24 cellular contexts compared by ENCODE assay signal in the genomic region with DNA sequence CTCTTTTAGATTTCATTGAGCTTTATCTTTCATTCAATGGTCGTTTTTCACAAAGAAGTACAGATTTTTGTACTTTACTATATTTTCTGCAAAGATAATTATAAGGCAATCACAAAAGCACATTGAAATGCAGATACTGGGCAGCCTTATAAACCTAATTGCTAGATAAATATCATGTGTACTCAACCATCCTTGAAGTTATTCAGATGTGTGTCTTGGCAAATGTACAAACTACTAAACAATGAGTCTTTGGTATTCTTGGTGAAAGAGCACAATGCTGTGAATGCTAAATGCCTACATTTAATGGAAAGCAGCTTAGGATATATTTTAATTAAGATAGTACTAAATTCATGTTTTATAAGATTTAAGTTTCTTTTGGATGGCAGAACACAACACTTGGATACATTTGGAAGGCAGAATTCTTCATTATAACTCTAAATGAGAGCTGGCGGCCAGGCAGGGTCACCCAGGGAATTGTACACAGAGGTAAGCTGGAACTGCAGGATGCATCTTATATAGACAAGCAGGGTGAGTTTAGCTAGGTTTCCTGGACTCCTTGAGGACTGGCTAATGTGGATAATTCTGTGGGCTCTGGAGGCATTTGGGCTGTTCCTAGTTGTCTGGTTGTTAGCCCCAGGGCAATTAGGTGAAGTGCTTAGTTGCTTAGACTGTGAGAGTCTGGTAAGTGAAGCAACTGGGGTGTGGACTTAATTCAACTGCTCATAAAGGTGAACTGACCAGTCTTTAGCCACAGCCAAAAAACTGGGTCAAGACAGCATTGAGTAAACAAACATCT.
DNase-seq lines count a peak whose midpoint lies in the region; ATAC-seq and TF ChIP-seq lines count a peak whose summit lies in the region.
"Had no signal": no experiment of that assay in that cellular context is flagged by ENCODE, and none has a peak within 500 bp of the region (broad histone marks: within the 10 kb centered on the region; RNA-seq: fewer than 3 reads in every experiment).

No MANE protein-coding gene starts in this region.

- POLR2A ChIA-PET in CD4-positive, alpha-beta T cell (lab: Charles Lee), result no interaction called here

- no peak overlapping the region for H3K4me3 ChIP-seq in epithelial cell of esophagus (ENCODE audit: low read length)
- H3K4me3 ChIP-seq: BLaER1 treated with 17β-estradiol and CSF1 and Interleukin-3, amounts not matched to agents 10 nM and 100 nM; cardiac muscle cell; MG63; psoas muscle had no signal

- no peak overlapping the region for H3K27ac ChIP-seq in CD4-positive, alpha-beta T cell (ENCODE audit: low read depth, low read length)
- H3K27ac ChIP-seq: BLaER1 treated with 17β-estradiol and CSF1 and Interleukin-3, amounts not matched to agents 10 nM and 100 nM; cardiac muscle cell; psoas muscle; WERI-Rb-1 had no signal

- DNase-seq in NCI-H345 (lab: John Stamatoyannopoulos, UW) (peak; percentile 11), NCI-H345 treated with DMSO at 0.1 percent for 48 hours (lab: John Stamatoyannopoulos, UW; ENCODE audit: unreplicated experiment) (no peak), NCI-H446 treated with DMSO at 0.1 percent for 48 hours (lab: John Stamatoyannopoulos, UW) (peak; percentile 10), epithelial cell of esophagus (ENCODE audit: low read depth) (peak; percentile 42), renal cortical epithelial cell (ENCODE audit: low read depth) (peak; percentile 55), activated T-cell treated with anti-CD3 and anti-CD28 coated beads for 4 hours (no peak)
- no peak for DNase-seq in CD4-positive, alpha-beta T cell
- DNase-seq: activated gamma-delta T cell; dermis blood vessel endothelial cell; foreskin fibroblast; GDM1; hippocampal formation; MG63; NCI-H1930; NCI-H82; nephron progenitor cell; psoas muscle; small intestine; stimulated activated naive CD4-positive, alpha-beta T cell; T-helper 17 cell; WERI-Rb-1 had no signal

- no peaks in the 10 kb centered on the region for H3K4me1 Mint-ChIP-seq in CD4-positive, alpha-beta T cell (ENCODE audit: low read depth)
- H3K4me1 Mint-ChIP-seq: nephron progenitor cell, T-helper 17 cell had no signal

- no peaks in the 10 kb centered on the region for H3K27me3 ChIP-seq in CD4-positive, alpha-beta T cell (ENCODE audit: control insufficient read depth, insufficient read depth, low read length)
- H3K27me3 ChIP-seq: BLaER1 treated with 17β-estradiol and CSF1 and Interleukin-3, amounts not matched to agents 10 nM and 100 nM; cardiac muscle cell; MG63 had no signal

- no peaks in the 10 kb centered on the region for H3K27me3 Mint-ChIP-seq in CD4-positive, alpha-beta T cell
- H3K27me3 Mint-ChIP-seq: T-helper 17 cell had no signal

- no peak for TF ChIP-seq CTCF in epithelial cell of esophagus (IDR thresholded peaks at IDR 0.05; ENCODE audit: insufficient read depth, low read depth, low read length, missing control alignments)
- TF ChIP-seq CTCF in CD4-positive, alpha-beta T cell (IDR thresholded peaks at IDR 0.05), result no peak

- H3K4me3 Mint-ChIP-seq in CD4-positive, alpha-beta T cell, result no peak overlapping the region
- H3K4me3 Mint-ChIP-seq: nephron progenitor cell, T-helper 17 cell had no signal

- H3K36me3 Mint-ChIP-seq in CD4-positive, alpha-beta T cell (ENCODE audit: low read depth), result no peaks in the 10 kb centered on the region

- no peak overlapping the region for H3K27ac Mint-ChIP-seq in CD4-positive, alpha-beta T cell
- H3K27ac Mint-ChIP-seq: nephron progenitor cell, T-helper 17 cell had no signal

- intact Hi-C loops in CD4-positive, alpha-beta T cell (cut with DNase I, micrococcal nuclease), result no loop called here

- CTCF ChIA-PET in CD4-positive, alpha-beta T cell (lab: Charles Lee), result no interaction called here

- H3K9me3 Mint-ChIP-seq in CD4-positive, alpha-beta T cell, result peaks cover 5% of the 10 kb centered on the region
- H3K9me3 Mint-ChIP-seq: nephron progenitor cell had no signal

- no peak for ATAC-seq in CD4-positive, alpha-beta T cell (ENCODE audit: poor library complexity)
- ATAC-seq in GM19397 (IDR thresholded peaks at IDR 0.05; ENCODE audit: unreplicated experiment), result no peak
- ATAC-seq: psoas muscle, T-helper 17 cell had no signal

- H3K9me3 ChIP-seq in CD4-positive, alpha-beta T cell (ENCODE audit: control insufficient read depth, low read length), result no peaks in the 10 kb centered on the region
- H3K9me3 ChIP-seq: MG63, psoas muscle had no signal

Comparison
In these comparisons a context has a peak if more than half of its experiments do, and no peak if none do; other contexts are left out.
1. DNase-seq: peak in NCI-H345 (single experiment), NCI-H446 treated with DMSO at 0.1 percent for 48 hours (single experiment), epithelial cell of esophagus (single experiment) and renal cortical epithelial cell (single experiment); none in NCI-H345 treated with DMSO at 0.1 percent for 48 hours (single experiment), activated T-cell treated with anti-CD3 and anti-CD28 coated beads for 4 hours (single experiment) and CD4-positive, alpha-beta T cell (0 of 10).